ENCODE assay signal across 12 cellular contexts in genomic region chr11:102453921-102454320, GRCh38. TPM values are rescaled to one million over a fixed set of nuclear protein-coding genes. Genes with fewer than 3 reads are reported as not detected.
A peak's percentile ranks its signal among the peaks of the same experiment; 100 is the strongest.
DNase-seq lines count a peak whose midpoint lies in the region; ATAC-seq and TF ChIP-seq lines count a peak whose summit lies in the region.
"Had no signal": no experiment of that assay in that cellular context is flagged by ENCODE, and none has a peak within 500 bp of the region (broad histone marks: within the 10 kb centered on the region; RNA-seq: fewer than 3 reads in every experiment).

No MANE protein-coding gene starts in this region.

- H3K4me3 ChIP-seq in WERI-Rb-1 (ENCODE audit: low read depth, low read length), result peak overlapping the region; percentile 95
- no peak overlapping the region for H3K4me3 ChIP-seq in hepatocyte
- H3K4me3 ChIP-seq in testis, result no peak overlapping the region

- POLR2A ChIA-PET in activated CD4-positive, alpha-beta T cell treated with anti-CD3 and anti-CD28 coated beads for 36 hours (lab: Charles Lee), result interaction anchor here (0.9 to 1.0 kb wide), 3 partner anchors 12 to 104 kb away, joined by 3 to 4 read pairs (median 3); no protein-coding TSS in a partner anchor

- H3K27me3 Mint-ChIP-seq in activated CD4-positive, alpha-beta T cell treated with anti-CD3 and anti-CD28 coated beads for 36 hours, result no peaks in the 10 kb centered on the region

- H3K79me2 ChIP-seq in hepatocyte, result peaks cover 38% of the 10 kb centered on the region

- H3K4me1 ChIP-seq in hepatocyte (ENCODE audit: insufficient read depth) (peaks cover 25% of the 10 kb centered on the region), testis (peaks cover 7% of the 10 kb centered on the region)

- H3K27ac Mint-ChIP-seq in activated CD4-positive, alpha-beta T cell treated with anti-CD3 and anti-CD28 coated beads for 36 hours, result peak overlapping the region; percentile 7

- H3K4me2 ChIP-seq in hepatocyte, result peak overlapping the region; percentile 75

- intact Hi-C loops in activated CD4-positive, alpha-beta T cell treated with anti-CD3 and anti-CD28 coated beads for 36 hours (cut with DNase I, micrococcal nuclease), result loop anchor here in 1 of 2 experiments (2.0 to 5.0 kb wide), 4 partner anchors 17 to 108 kb away; partner anchors contain the start of gene BIRC2
- intact Hi-C loops in testis (cut with DNase I; ENCODE audit: low total_unique reads), result no loop called here

- TF ChIP-seq POLR2A in testis (IDR thresholded peaks at IDR 0.05), result no peak

- no peak for ATAC-seq in activated CD4-positive, alpha-beta T cell treated with anti-CD3 and anti-CD28 coated beads for 36 hours

- no peaks in the 10 kb centered on the region for H3K9me2 ChIP-seq in hepatocyte (replicated peaks; ENCODE audit: insufficient read depth)

- no peaks in the 10 kb centered on the region for H3K9me3 Mint-ChIP-seq in activated CD4-positive, alpha-beta T cell treated with anti-CD3 and anti-CD28 coated beads for 36 hours (ENCODE audit: low read depth)

- H3K4me1 Mint-ChIP-seq in activated CD4-positive, alpha-beta T cell treated with anti-CD3 and anti-CD28 coated beads for 36 hours, result peaks cover 82% of the 10 kb centered on the region

- no peak overlapping the region for H3K4me3 Mint-ChIP-seq in activated CD4-positive, alpha-beta T cell treated with anti-CD3 and anti-CD28 coated beads for 36 hours

- CTCF ChIA-PET in activated CD4-positive, alpha-beta T cell treated with anti-CD3 and anti-CD28 coated beads for 36 hours (lab: Charles Lee), result no interaction called here

- DNase-seq in activated CD4-positive, alpha-beta T cell treated with anti-CD3 and anti-CD28 coated beads for 36 hours, result no peak
- no peak for DNase-seq in activated CD4-positive, alpha-beta T cell treated with anti-CD3 and anti-CD28 coated beads, Interleukin-2, amount 50 U/mL, for 48 hours
- no peak for DNase-seq in WERI-Rb-1
- DNase-seq in hepatocyte (ENCODE audit: low spot score), result no peak
- no peak for DNase-seq in NCI-H82 (lab: John Stamatoyannopoulos, UW)
- DNase-seq in testis, result no peak
- DNase-seq in foreskin melanocyte, result no peak
- DNase-seq: activated CD8-positive, alpha-beta memory T cell treated with anti-CD3 and anti-CD28 coated beads, Interleukin-2, amount 50 U/mL, for 48 hours; cerebellar nuclear complex; MG63; T-helper 1 cell had no signal

- H3K36me3 ChIP-seq in WERI-Rb-1 (peaks cover 4% of the 10 kb centered on the region), hepatocyte (replicated peaks; ENCODE audit: insufficient read depth, low read depth) (no peaks in the 10 kb centered on the region), testis (ENCODE audit: low read depth, missing control alignments) (no peaks in the 10 kb centered on the region)

- peaks cover 19% of the 10 kb centered on the region for H3K36me3 Mint-ChIP-seq in activated CD4-positive, alpha-beta T cell treated with anti-CD3 and anti-CD28 coated beads for 36 hours (ENCODE audit: low read depth)

- no peaks in the 10 kb centered on the region for H3K9me3 ChIP-seq in WERI-Rb-1 (ENCODE audit: severe bottlenecking)
- no peaks in the 10 kb centered on the region for H3K9me3 ChIP-seq in hepatocyte (ENCODE audit: low read depth)
- H3K9me3 ChIP-seq in testis, result no peaks in the 10 kb centered on the region
- H3K9me3 ChIP-seq: MG63 had no signal

- 92% methylated on average over 3 of the region's 3 CpGs for whole genome bisulfite sequencing in hepatocyte (ENCODE audit: low lambda C conversion rate, missing lambda C conversion rate)
- WGBS in testis, 2 donors, result 32 to 71% methylated on average over 3 of the region's 3 CpGs

- peak overlapping the region; percentile 93 for H3K27ac ChIP-seq in WERI-Rb-1
- peak overlapping the region; percentile 94 for H3K27ac ChIP-seq in hepatocyte
- peak overlapping the region; percentile 63 for H3K27ac ChIP-seq in temporal lobe (ENCODE audit: low read depth, low read length)
- no peak overlapping the region for H3K27ac ChIP-seq in testis

- peaks cover 5% of the 10 kb centered on the region for H4K20me1 ChIP-seq in hepatocyte (ENCODE audit: insufficient read depth, poor library complexity, severe bottlenecking)

- H3K27me3 ChIP-seq in WERI-Rb-1 (ENCODE audit: insufficient read depth, low read depth, severe bottlenecking), result no peaks in the 10 kb centered on the region
- no peaks in the 10 kb centered on the region for H3K27me3 ChIP-seq in hepatocyte
- no peaks in the 10 kb centered on the region for H3K27me3 ChIP-seq in testis
- H3K27me3 ChIP-seq: MG63 had no signal

- H2AFZ ChIP-seq in hepatocyte, result no peak overlapping the region

- no peak for TF ChIP-seq CTCF in WERI-Rb-1 (IDR thresholded peaks at IDR 0.05; ENCODE audit: low read depth, low read length)
- TF ChIP-seq CTCF in hepatocyte (IDR thresholded peaks at IDR 0.05; ENCODE audit: poor library complexity), result no peak
- TF ChIP-seq CTCF in testis (IDR thresholded peaks at IDR 0.05), result no peak

RNA-seq across cellular contexts. Expression of gene TMEM123, which starts 1.4 kb away (rescaled TPM):
- total RNA-seq in activated CD4-positive, alpha-beta T cell treated with anti-CD3 and anti-CD28 coated beads for 36 hours, result 100 to 1,000 TPM; 179 to 392 TPM
- total RNA-seq in hepatocyte, result 179 and 182 TPM in 2 replicates
- 101 and 122 TPM in 2 replicates for polyA plus RNA-seq in hepatocyte
- 93.9 TPM for total RNA-seq in temporal lobe
- total RNA-seq in testis, result 100 to 1,000 TPM; 177 to 218 TPM
- 137 TPM for polyA plus RNA-seq in testis (ENCODE audit: insufficient read depth, low read depth, low replicate concordance)

Comparison
In these comparisons a context has a peak if more than half of its experiments do, and no peak if none do; other contexts are left out.
1. H3K27ac ChIP-seq: peak in WERI-Rb-1 (single experiment), hepatocyte (single experiment) and temporal lobe (single experiment); none in testis (0 of 2).